In genomic region chr1:65003316-65003664, GRCh38 we compare ENCODE assay signal across 8 cellular contexts. TPM values are rescaled to one million over a fixed set of nuclear protein-coding genes. Genes with fewer than 3 reads are reported as not detected.
A peak's percentile ranks its signal among the peaks of the same experiment; 100 is the strongest.
DNase-seq lines count a peak whose midpoint lies in the region; ATAC-seq and TF ChIP-seq lines count a peak whose summit lies in the region.

No MANE protein-coding gene starts in this region.

- H3K36me3 Mint-ChIP-seq in CD14-positive monocyte, result peaks cover 6 to 8% of the 10 kb centered on the region in 2 donors
- peaks cover 15% of the 10 kb centered on the region for H3K36me3 Mint-ChIP-seq in nephron progenitor cell (ENCODE audit: low read depth)

- TF ChIP-seq CTCF in CD14-positive monocyte (IDR thresholded peaks at IDR 0.05) (no peak), nephron progenitor cell (IDR thresholded peaks at IDR 0.05) (no peak)

- H3K27me3 Mint-ChIP-seq in CD14-positive monocyte (ENCODE audit: low read depth in 3 of 3) (peaks cover 4 to 22% (median 16%) of the 10 kb centered on the region in 3 donors), nephron progenitor cell (ENCODE audit: low read depth, poor library complexity) (peaks cover 81% of the 10 kb centered on the region)

- H3K4me3 Mint-ChIP-seq in CD14-positive monocyte, result peak overlapping the region; percentile 81 to 94
- H3K4me3 Mint-ChIP-seq in nephron progenitor cell, result peak overlapping the region; percentile 75

- peak overlapping the region; percentile 73 for H3K9ac ChIP-seq in NT2/D1 (ENCODE audit: insufficient read length, low read depth)
- H3K9ac ChIP-seq in endocrine pancreas (ENCODE audit: control insufficient read depth, insufficient read depth, low read length), result peak overlapping the region; percentile 39

- H3K36me3 ChIP-seq in NT2/D1 (ENCODE audit: insufficient read depth, insufficient read length, low read length) (no peaks in the 10 kb centered on the region), endocrine pancreas (ENCODE audit: control insufficient read depth, insufficient read depth, low read length) (no peaks in the 10 kb centered on the region)

- H3K9me3 Mint-ChIP-seq in CD14-positive monocyte, result peaks cover 4 to 11% (median 8%) of the 10 kb centered on the region in 7 donors
- peaks cover 28% of the 10 kb centered on the region for H3K9me3 Mint-ChIP-seq in nephron progenitor cell

- ATAC-seq in HG03439 (IDR thresholded peaks at IDR 0.05; ENCODE audit: unreplicated experiment), result no peak
- no peak for ATAC-seq in GM21515 (IDR thresholded peaks at IDR 0.05; ENCODE audit: unreplicated experiment)
- ATAC-seq in GM19455 (IDR thresholded peaks at IDR 0.05; ENCODE audit: unreplicated experiment), result no peak

- intact Hi-C loops in CD14-positive monocyte (cut with micrococcal nuclease), result loop anchor here (5.0 to 10.0 kb wide), 4 partner anchors 36 to 96 kb away; partner anchors contain the start of gene JAK1 (in 2 of the 2)

- H3K4me1 ChIP-seq in NT2/D1 (ENCODE audit: insufficient read depth, insufficient read length) (peaks cover 7% of the 10 kb centered on the region), endocrine pancreas (ENCODE audit: control insufficient read depth, insufficient read depth, low read length) (no peaks in the 10 kb centered on the region)

- peak overlapping the region; percentile 87 to 93 (median 92) for H3K27ac Mint-ChIP-seq in CD14-positive monocyte
- no peak overlapping the region for H3K27ac Mint-ChIP-seq in nephron progenitor cell

- DNase-seq in CD14-positive monocyte (ENCODE audit: low spot score), result no peak
- DNase-seq in NT2/D1 (ENCODE audit: low read depth, low spot score), result no peak
- DNase-seq in nephron progenitor cell, result no peak
- no peak for DNase-seq in activated effector memory CD4-positive, alpha-beta T cell treated with Interleukin-2 at 50 U/mL for 16 hours

- H3K27me3 ChIP-seq in NT2/D1 (ENCODE audit: insufficient read depth, insufficient read length) (peaks cover 52% of the 10 kb centered on the region), endocrine pancreas (ENCODE audit: control insufficient read depth, insufficient read depth, low read length) (no peaks in the 10 kb centered on the region)

- H3K4me1 Mint-ChIP-seq in CD14-positive monocyte, result peaks cover 29% of the 10 kb centered on the region
- peaks cover 11% of the 10 kb centered on the region for H3K4me1 Mint-ChIP-seq in nephron progenitor cell

- H3K4me3 ChIP-seq in NT2/D1 (ENCODE audit: insufficient read length, low read depth) (peak overlapping the region; percentile 48), endocrine pancreas (ENCODE audit: control insufficient read depth, insufficient read depth, low read length) (peak overlapping the region; percentile 58)

- peaks cover 11% of the 10 kb centered on the region for H3K9me3 ChIP-seq in NT2/D1 (ENCODE audit: insufficient read depth, low read length)
- H3K9me3 ChIP-seq in endocrine pancreas (ENCODE audit: control insufficient read depth, low read length), result no peaks in the 10 kb centered on the region

RNA-seq across cellular contexts. Expression of gene JAK1, which starts 36.9 kb away (rescaled TPM):
- polyA plus RNA-seq in CD14-positive monocyte, result 10 to 100 TPM; 43.1 to 72.6 TPM
